30 cellular contexts compared by ENCODE assay signal in the genomic region with DNA sequence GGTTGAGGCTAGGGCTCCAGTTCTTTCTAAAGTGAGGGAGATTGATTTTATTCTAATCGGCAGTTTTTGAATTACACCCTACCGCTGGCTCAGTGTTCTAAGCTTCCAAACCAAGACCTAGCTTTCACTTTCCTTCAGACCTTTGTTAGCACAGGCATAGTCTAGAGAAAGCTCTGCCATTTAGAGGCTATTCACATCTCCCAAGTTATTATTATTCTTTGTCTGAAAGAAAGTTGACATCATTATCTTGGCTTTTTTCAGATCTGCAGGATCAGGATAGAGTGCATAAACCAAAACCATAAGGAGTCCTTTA.
"Had no signal": no experiment of that assay in that cellular context is flagged by ENCODE, and none has a peak within 500 bp of the region (broad histone marks: within the 10 kb centered on the region; RNA-seq: fewer than 3 reads in every experiment).

No MANE protein-coding gene starts in this region.

- FAIRE-seq: endometrium, islet of Langerhans, urothelium cell line had no signal

- ATAC-seq: heart right ventricle; left cardiac atrium; lower lobe of right lung; natural killer cell; psoas muscle; right cardiac atrium; stimulated activated memory B cell treated with anti-CD40 and anti-IgM and Interleukin-4, amounts not matched to agents 10 μg/mL and 1 μg/mL and 100 μg/mL, for 72 hours; stimulated activated naive CD8-positive, alpha-beta T cell treated with anti-CD3 and anti-CD28 coated beads, Interleukin-15, Interleukin-2, amounts not matched to agents 100 U/mL and 50 U/mL, for 24 hours had no signal

- H3K36me3 ChIP-seq: esophagus squamous epithelium, heart right ventricle, left ventricle myocardium inferior, lower lobe of right lung, ovary, spleen, thoracic aorta, tibial nerve, upper lobe of left lung had no signal

- H3K27me3 ChIP-seq: esophagus squamous epithelium, heart right ventricle, ovary, spleen, tibial nerve, upper lobe of left lung had no signal

- H3K27ac ChIP-seq: coronary artery, esophagus squamous epithelium, heart right ventricle, left ventricle myocardium inferior, lower lobe of right lung, ovary, psoas muscle, skin epidermis, spleen, thoracic aorta, tibial nerve, upper lobe of left lung had no signal

- H3K4me1 ChIP-seq: esophagus squamous epithelium, heart right ventricle, left ventricle myocardium inferior, lower lobe of right lung, psoas muscle, spleen, tibial nerve, upper lobe of left lung had no signal

- H3K4me3 ChIP-seq: coronary artery, esophagus squamous epithelium, heart right ventricle, left ventricle myocardium inferior, lower lobe of right lung, ovary, psoas muscle, skin epidermis, spleen, thoracic aorta, tibial nerve, upper lobe of left lung had no signal

- H3K9me3 ChIP-seq: esophagus squamous epithelium, lower lobe of right lung, ovary, psoas muscle, thoracic aorta, tibial nerve, upper lobe of left lung had no signal

- DNase-seq: dermis blood vessel endothelial cell; effector memory CD4-positive, alpha-beta T cell; erythroblast; esophagus squamous epithelium; foreskin melanocyte; glutamatergic neuron; heart right ventricle; hippocampal formation; left cardiac atrium; left ventricle myocardium inferior; lower lobe of right lung; natural killer cell; occipital lobe; ovary; posterior cingulate gyrus; psoas muscle; right cardiac atrium; spleen; stimulated activated CD4-positive, alpha-beta T cell treated with anti-CD3 and anti-CD28 coated beads, Interleukin-4, amount 100 ng/mL, for 4 hours; stimulated activated naive CD8-positive, alpha-beta T cell treated with anti-CD3 and anti-CD28 coated beads, Interleukin-15, Interleukin-2, amounts not matched to agents 100 U/mL and 50 U/mL, for 24 hours; substantia nigra; upper lobe of left lung had no signal
